In the genomic region with DNA sequence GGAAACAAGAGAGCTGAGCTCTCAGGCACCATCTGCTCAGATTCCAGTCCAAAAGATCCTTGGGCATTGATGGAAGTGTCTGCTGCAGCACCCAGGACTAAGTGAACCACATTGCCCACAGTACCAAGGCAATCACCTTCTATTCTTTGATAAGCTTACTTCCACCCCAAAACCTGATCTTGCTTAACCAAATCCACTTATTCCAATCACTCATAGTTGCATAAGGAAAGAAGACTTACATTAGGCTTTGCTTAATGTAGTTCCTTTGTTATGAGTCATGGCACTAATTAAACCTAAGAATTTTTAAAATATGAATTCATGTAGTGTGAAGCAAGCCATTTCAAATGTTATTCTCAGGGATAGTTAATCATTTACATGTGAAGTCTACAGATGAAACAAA, we compare ENCODE assay signal across 17 cellular contexts.
DNase-seq lines count a peak whose midpoint lies in the region; ATAC-seq, FAIRE-seq and TF ChIP-seq lines count a peak whose summit lies in the region.
"Had no signal": no experiment of that assay in that cellular context is flagged by ENCODE, and none has a peak within 500 bp of the region (broad histone marks: within the 10 kb centered on the region; RNA-seq: fewer than 3 reads in every experiment).

No MANE protein-coding gene starts in this region.

- H3K27me3 Mint-ChIP-seq in MCF 10A (ENCODE audit: insufficient read depth, unreplicated experiment): no peaks in the 10 kb centered on the region

- H3K9me3 Mint-ChIP-seq in MCF 10A (ENCODE audit: unreplicated experiment): no peaks in the 10 kb centered on the region
- H3K9me3 Mint-ChIP-seq: activated naive CD4-positive, alpha-beta T cell treated with anti-CD3 and anti-CD28 coated beads, Interleukin-2, amount 50 U/mL, for 72 hours had no signal

- no peaks in the 10 kb centered on the region for H3K9me1 ChIP-seq in keratinocyte (ENCODE audit: control insufficient read depth, extremely low read depth, insufficient read depth, low read length)

- no TSS peak for BruUV-seq in MCF 10A (replicated peaks; lab: Mats Ljungman, UMichigan)

- no peak overlapping the region for H3K4me3 ChIP-seq in breast epithelium
- H3K4me3 ChIP-seq in body of pancreas: no peak overlapping the region
- H3K4me3 ChIP-seq in keratinocyte (ENCODE audit: control insufficient read depth in 2 of 3, extremely low read depth in 1 of 3, insufficient read depth in 2 of 3, low read depth in 1 of 3, low read length in 3 of 3): no peak overlapping the region

- POLR2A ChIA-PET in MCF 10A (lab: Yijun Ruan, JAX): interaction anchor here (0.6 to 2.6 kb wide), 10 partner anchors 8 to 489 kb away, joined by 3 to 17 read pairs (median 5); partner anchors contain the start of gene RGS2

- H4K20me1 ChIP-seq in keratinocyte (ENCODE audit: control insufficient read depth, extremely low read depth, insufficient read depth, low read length): no peaks in the 10 kb centered on the region

- H3K36me3 Mint-ChIP-seq in MCF 10A (ENCODE audit: insufficient read depth, unreplicated experiment): peaks cover 6% of the 10 kb centered on the region

- no peak overlapping the region for H3K9ac ChIP-seq in keratinocyte (ENCODE audit: control insufficient read depth, extremely low read depth, insufficient read depth, low read length)

- no peak overlapping the region for H3K27ac Mint-ChIP-seq in MCF 10A (ENCODE audit: low read depth, unreplicated experiment)
- H3K27ac Mint-ChIP-seq: activated naive CD4-positive, alpha-beta T cell treated with anti-CD3 and anti-CD28 coated beads, Interleukin-2, amount 50 U/mL, for 72 hours had no signal

- TF ChIP-seq CTCF in MCF 10A (IDR thresholded peaks at IDR 0.05; ENCODE audit: unreplicated experiment) (no peak), breast epithelium (IDR thresholded peaks at IDR 0.05) (no peak), body of pancreas (IDR thresholded peaks at IDR 0.05) (no peak), keratinocyte (optimal IDR thresholded peaks at IDR 0.05 in 1 of 3, IDR thresholded peaks at IDR 0.05 in 1 of 3, conservative IDR thresholded peaks at IDR 0.05 in 1 of 3; ENCODE audit: extremely low read depth in 1 of 3, insufficient read depth in 2 of 3, low read length in 3 of 3) (no peak)

- H3K4me1 Mint-ChIP-seq in MCF 10A (ENCODE audit: insufficient read depth, unreplicated experiment): peaks cover 14% of the 10 kb centered on the region

- H3K36me3 ChIP-seq in breast epithelium: no peaks in the 10 kb centered on the region
- H3K36me3 ChIP-seq in body of pancreas (replicated peaks in 1 of 2; ENCODE audit: insufficient read depth in 1 of 2, low read depth in 2 of 2): no peaks in the 10 kb centered on the region
- H3K36me3 ChIP-seq in keratinocyte (ENCODE audit: control insufficient read depth in 2 of 2, extremely low read depth in 1 of 2, insufficient read depth in 2 of 2, low read length in 2 of 2): peaks cover 0 to 1% of the 10 kb centered on the region in 2 experiments

- dilution Hi-C loops in keratinocyte (cut with MboI; ENCODE audit: extremely low pct_ligation_motif_present, low sequenced_read_pairs): no loop called here

- H2AFZ ChIP-seq in keratinocyte (ENCODE audit: control insufficient read depth, low read length): no peak overlapping the region

- H3K4me2 ChIP-seq in keratinocyte (ENCODE audit: control insufficient read depth, extremely low read depth, insufficient read depth, low read depth, low read length): peak overlapping the region; percentile 48

- H3K79me2 ChIP-seq in keratinocyte (ENCODE audit: control insufficient read depth, insufficient read depth, low read length): no peaks in the 10 kb centered on the region

- H3K9me3 ChIP-seq in breast epithelium: no peaks in the 10 kb centered on the region
- H3K9me3 ChIP-seq in body of pancreas: no peaks in the 10 kb centered on the region
- no peaks in the 10 kb centered on the region for H3K9me3 ChIP-seq in keratinocyte (ENCODE audit: control insufficient read depth, low read depth, low read length)

- TF ChIP-seq POLR2A in breast epithelium (IDR thresholded peaks at IDR 0.05) (no peak), body of pancreas (IDR thresholded peaks at IDR 0.05) (no peak)

- no peak overlapping the region for H3K27ac ChIP-seq in breast epithelium
- no peak overlapping the region for H3K27ac ChIP-seq in body of pancreas
- peak overlapping the region; percentile 32 for H3K27ac ChIP-seq in keratinocyte (ENCODE audit: control insufficient read depth, insufficient read depth, low read length)

- DNase-seq in MCF 10A (ENCODE audit: unreplicated experiment): peak; percentile 57
- no peak for DNase-seq in breast epithelium (ENCODE audit: low spot score in 2 of 2)
- DNase-seq in body of pancreas: no peak
- DNase-seq in keratinocyte (ENCODE audit: low read depth, low spot score): peak; percentile 52
- no peak for DNase-seq in stimulated activated CD4-positive, alpha-beta T cell treated with anti-CD3 and anti-CD28 coated beads, Interleukin-2, amount 100 ng/mL, for 24 hours
- DNase-seq in NCI-H1417 (lab: John Stamatoyannopoulos, UW): no peak
- DNase-seq: activated CD4-positive, alpha-beta T cell treated with anti-CD3 and anti-CD28 coated beads, Interleukin-2, amount 50 U/mL, for 1 hour; activated T-cell treated with anti-CD3 and anti-CD28 coated beads, Interleukin-2, amount 50 U/mL, for 1 hour; central memory CD4-positive, alpha-beta T cell; effector memory CD4-positive, alpha-beta T cell; midbrain; NCI-H1436 treated with DMSO at 0.1 percent for 48 hours; NCI-H2227 treated with DMSO at 0.1 percent for 48 hours; right cardiac atrium had no signal

- H3K27me3 ChIP-seq in breast epithelium (no peaks in the 10 kb centered on the region), body of pancreas (no peaks in the 10 kb centered on the region), keratinocyte (ENCODE audit: control insufficient read depth, extremely low read depth, insufficient read depth, low read length) (no peaks in the 10 kb centered on the region)

- CTCF ChIA-PET in MCF 10A (lab: Yijun Ruan, JAX): interaction anchor here (0.6 to 1.5 kb wide), 8 partner anchors 8 to 170 kb away, joined by 3 to 5 read pairs (median 3); no protein-coding TSS in a partner anchor

- intact Hi-C loops in MCF 10A (cut with micrococcal nuclease): no loop called here
- intact Hi-C loops in breast epithelium (cut with DNase I; ENCODE audit: low total_unique reads): no loop called here
- intact Hi-C loops in body of pancreas (cut with DNase I): no loop called here

- H3K4me3 Mint-ChIP-seq in MCF 10A (ENCODE audit: unreplicated experiment): no peak overlapping the region

- FAIRE-seq in keratinocyte (lab: Jason Lieb, UNC): no peak

- H3K4me1 ChIP-seq in breast epithelium (no peaks in the 10 kb centered on the region), body of pancreas (peaks cover 12% of the 10 kb centered on the region), keratinocyte (ENCODE audit: control insufficient read depth, extremely low read depth, insufficient read depth, low read length) (peaks cover 15% of the 10 kb centered on the region)

- ATAC-seq in body of pancreas: peak; percentile 81
- ATAC-seq in GM21717 (IDR thresholded peaks at IDR 0.05; ENCODE audit: unreplicated experiment): no peak
- ATAC-seq in GM21737 (IDR thresholded peaks at IDR 0.05; ENCODE audit: unreplicated experiment): no peak
- ATAC-seq: activated naive CD4-positive, alpha-beta T cell treated with anti-CD3 and anti-CD28 coated beads, Interleukin-2, amount 50 U/mL, for 72 hours; right cardiac atrium had no signal

Comparison
In these comparisons a context has a peak if more than half of its experiments do, and no peak if none do; other contexts are left out.
1. DNase-seq: peak in MCF 10A (single experiment) and keratinocyte (single experiment); none in breast epithelium (0 of 2), body of pancreas (0 of 4), stimulated activated CD4-positive, alpha-beta T cell treated with anti-CD3 and anti-CD28 coated beads, Interleukin-2, amount 100 ng/mL, for 24 hours (0 of 2) and NCI-H1417 (0 of 3).